Comparison of ENCODE assay signal across 10 cellular contexts in the genomic region with DNA sequence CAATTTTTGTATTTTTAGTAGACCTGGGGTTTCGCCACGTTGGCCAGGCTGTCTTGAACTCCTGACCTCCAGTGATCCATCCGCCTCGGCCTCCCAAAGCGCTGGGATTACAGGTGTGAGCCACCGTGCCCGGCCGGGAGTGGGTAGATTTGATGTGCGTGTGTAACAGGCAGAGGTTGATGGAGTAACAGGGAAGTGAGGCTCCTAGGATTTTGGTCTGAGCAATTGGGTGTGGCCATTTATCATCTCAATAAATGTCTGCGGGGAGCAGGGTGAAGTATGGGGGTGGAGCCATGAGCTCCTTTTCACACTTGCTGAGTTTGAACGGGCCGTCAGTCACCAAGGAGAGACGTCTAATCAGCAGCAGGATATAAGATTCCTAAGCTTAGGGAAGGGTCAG. TPM values are rescaled to one million over a fixed set of nuclear protein-coding genes. Genes with fewer than 3 reads are reported as not detected.
DNase-seq lines count a peak whose midpoint lies in the region; ATAC-seq and TF ChIP-seq lines count a peak whose summit lies in the region.
"Had no signal": no experiment of that assay in that cellular context is flagged by ENCODE, and none has a peak within 500 bp of the region (broad histone marks: within the 10 kb centered on the region; RNA-seq: fewer than 3 reads in every experiment).

No MANE protein-coding gene starts in this region.

- H3K27me3 Mint-ChIP-seq in HFFc6 (ENCODE audit: insufficient read depth) (no peaks in the 10 kb centered on the region; the same call in 1 of the 2 replicates), memory B cell (no peaks in the 10 kb centered on the region)
- H3K27me3 Mint-ChIP-seq in activated naive CD8-positive, alpha-beta T cell, result no peaks in the 10 kb centered on the region

- H3K36me3 Mint-ChIP-seq in HFFc6 (ENCODE audit: low read depth) (peaks cover 8% of the 10 kb centered on the region), memory B cell (peaks cover 7% of the 10 kb centered on the region)
- peaks cover 2% of the 10 kb centered on the region for H3K36me3 Mint-ChIP-seq in activated naive CD8-positive, alpha-beta T cell

- TF ChIP-seq CTCF in BE2C (IDR thresholded peaks at IDR 0.05; ENCODE audit: low read depth, low read length) (no peak), HFFc6 (IDR thresholded peaks at IDR 0.05) (no peak)

- DNase-seq in BE2C, result no peak
- DNase-seq in HFFc6, result no peak
- DNase-seq in memory B cell (ENCODE audit: low spot score in 2 of 2), result no peak
- DNase-seq in caudate nucleus (lab: John Stamatoyannopoulos, UW), result no peak
- no peak for DNase-seq in NCI-H510A (lab: John Stamatoyannopoulos, UW)
- DNase-seq: DMS79 treated with DMSO at 0.1 percent for 48 hours, NCI-H748 treated with DMSO at 0.1 percent for 48 hours had no signal

- ATAC-seq in memory B cell (ENCODE audit: low read depth) (no peak), HG03159 (IDR thresholded peaks at IDR 0.05; ENCODE audit: unreplicated experiment) (no peak), HG02642 (IDR thresholded peaks at IDR 0.05; ENCODE audit: poor library complexity, unreplicated experiment) (no peak)

- peak overlapping the region; percentile 98 for H3K4me3 ChIP-seq in BE2C (ENCODE audit: low read depth, low read length)

- H3K27me3 ChIP-seq in BE2C, result no peaks in the 10 kb centered on the region

- no peaks in the 10 kb centered on the region for H3K9me3 ChIP-seq in BE2C

- no peak overlapping the region for H3K27ac ChIP-seq in caudate nucleus (ENCODE audit: low read depth, low read length)

- H3K4me3 Mint-ChIP-seq in HFFc6, result peak overlapping the region; percentile 97
- peak overlapping the region; percentile 89 for H3K4me3 Mint-ChIP-seq in activated naive CD8-positive, alpha-beta T cell
- peak overlapping the region; percentile 93 for H3K4me3 Mint-ChIP-seq in memory B cell

- H3K9me3 Mint-ChIP-seq in HFFc6, result no peaks in the 10 kb centered on the region
- no peaks in the 10 kb centered on the region for H3K9me3 Mint-ChIP-seq in activated naive CD8-positive, alpha-beta T cell (ENCODE audit: low read depth)
- H3K9me3 Mint-ChIP-seq in memory B cell, result peaks cover 3% of the 10 kb centered on the region

- H3K27ac Mint-ChIP-seq in HFFc6 (peak overlapping the region; percentile 86), memory B cell (peak overlapping the region; percentile 93)
- peak overlapping the region; percentile 90 for H3K27ac Mint-ChIP-seq in activated naive CD8-positive, alpha-beta T cell

- peaks cover 16% of the 10 kb centered on the region for H3K36me3 ChIP-seq in BE2C

- H3K4me1 Mint-ChIP-seq in HFFc6 (ENCODE audit: low read depth), result peaks cover 16% of the 10 kb centered on the region
- H3K4me1 Mint-ChIP-seq in activated naive CD8-positive, alpha-beta T cell (ENCODE audit: low read depth), result peaks cover 48% of the 10 kb centered on the region
- H3K4me1 Mint-ChIP-seq in memory B cell, result peaks cover 40% of the 10 kb centered on the region

- H3K4me1 ChIP-seq in BE2C, result no peaks in the 10 kb centered on the region

RNA-seq across cellular contexts. Expression of gene REXO4, which starts 1.2 kb away (rescaled TPM):
- 63.9 TPM for polyA plus RNA-seq in BE2C (2012; ENCODE audit: insufficient read depth, insufficient read length, low read depth)
- total RNA-seq in HFFc6 (2021; fragmentation: NEBNext Ultra II Directional; extraction: Animal tissue kit (Norgen Biotek cat#: 25700)), result 10 to 100 TPM; 20.4 to 26.3 (median 23.5) TPM

RNA-seq across cellular contexts. Expression of gene ADAMTS13, which starts 3.2 kb away (rescaled TPM):
- polyA plus RNA-seq in BE2C (2012; ENCODE audit: insufficient read depth, insufficient read length, low read depth), result 6.1 TPM
- total RNA-seq in HFFc6 (2021; fragmentation: NEBNext Ultra II Directional; extraction: Animal tissue kit (Norgen Biotek cat#: 25700)), result 1 to 10 TPM in 1 of 6 experiments, under 1 TPM in 5; 0.41 to 1.2 (median 0.74) TPM

RNA-seq across cellular contexts. Expression of gene CACFD1, which starts 40.8 kb away (rescaled TPM):
- polyA plus RNA-seq in BE2C (2012; ENCODE audit: insufficient read depth, insufficient read length, low read depth), result 29.3 TPM
- 1 to 10 TPM; 5.0 to 9.1 (median 6.7) TPM for total RNA-seq in HFFc6 (2021; fragmentation: NEBNext Ultra II Directional; extraction: Animal tissue kit (Norgen Biotek cat#: 25700))

RNA-seq across cellular contexts. Expression of gene STKLD1, which starts 42.8 kb away (rescaled TPM):
- 4.9 TPM for polyA plus RNA-seq in BE2C (2012; ENCODE audit: insufficient read depth, insufficient read length, low read depth)
- 1 to 10 TPM in 2 of 6 experiments, under 1 TPM in 4; 0.46 to 1.4 (median 0.68) TPM for total RNA-seq in HFFc6 (2021; fragmentation: NEBNext Ultra II Directional; extraction: Animal tissue kit (Norgen Biotek cat#: 25700))

RNA-seq across cellular contexts. Expression of gene SURF4, which starts 43.1 kb away (rescaled TPM):
- 349 TPM for polyA plus RNA-seq in BE2C (2012; ENCODE audit: insufficient read depth, insufficient read length, low read depth)
- 100 to 1,000 TPM; 406 to 474 (median 417) TPM for total RNA-seq in HFFc6 (2021; fragmentation: NEBNext Ultra II Directional; extraction: Animal tissue kit (Norgen Biotek cat#: 25700))
